Comparison of ENCODE assay signal across 33 cellular contexts in genomic region chr21:38086580-38086979, GRCh38.
"Had no signal": no experiment of that assay in that cellular context is flagged by ENCODE, and none has a peak within 500 bp of the region (broad histone marks: within the 10 kb centered on the region; RNA-seq: fewer than 3 reads in every experiment).

No MANE protein-coding gene starts in this region.

- DNase-seq: Karpas-422, Kasumi-1, KG1, MG63, MM.1S, MV-4-11, NCI-H1048, NCI-H1092, NCI-H1092 treated with DMSO at 0.1 percent for 48 hours, NCI-H1105, NCI-H1105 treated with DMSO at 0.1 percent for 48 hours, NCI-H1417 treated with DMSO at 0.1 percent for 48 hours, NCI-H1436, NCI-H1436 treated with DMSO at 0.1 percent for 48 hours, NCI-H146, NCI-H1694, NCI-H1694 treated with DMSO at 0.1 percent for 48 hours, NCI-H187, NCI-H187 treated with DMSO at 0.1 percent for 48 hours, NCI-H1930, NCI-H2029, NCI-H2029 treated with DMSO at 0.1 percent for 48 hours, NCI-H2081, NCI-H2081 treated with DMSO at 0.1 percent for 48 hours, NCI-H2107, NCI-H2171, NCI-H2171 treated with DMSO at 0.1 percent for 48 hours, NCI-H2227 treated with DMSO at 0.1 percent for 48 hours, NCI-H226, NCI-H345, NCI-H446, NCI-H446 treated with DMSO at 0.1 percent for 48 hours had no signal

- H3K36me3 ChIP-seq: MG63 had no signal

- H3K27ac ChIP-seq: KMS-11 had no signal

- H3K4me2 ChIP-seq: KMS-11 had no signal

- H3K4me3 ChIP-seq: MG63 had no signal

- H3K9ac ChIP-seq: KMS-11 had no signal

- H3K9me3 ChIP-seq: MG63 had no signal
